ENCODE assay signal across 8 cellular contexts in genomic region chr3:38139191-38139590, GRCh38. TPM values are rescaled to one million over a fixed set of nuclear protein-coding genes. Genes with fewer than 3 reads are reported as not detected.
DNase-seq lines count a peak whose midpoint lies in the region; ATAC-seq and TF ChIP-seq lines count a peak whose summit lies in the region.

No MANE protein-coding gene starts in this region.

- no peak for ATAC-seq in effector memory CD8-positive, alpha-beta T cell (replicated peaks)
- no peak for ATAC-seq in GM19397 (IDR thresholded peaks at IDR 0.05; ENCODE audit: unreplicated experiment)
- no peak for ATAC-seq in HG02610 (IDR thresholded peaks at IDR 0.05; ENCODE audit: unreplicated experiment)

- peak overlapping the region; percentile 90 to 93 for H3K27ac Mint-ChIP-seq in effector memory CD8-positive, alpha-beta T cell
- H3K27ac Mint-ChIP-seq in neural progenitor cell: no peak overlapping the region

- no peaks in the 10 kb centered on the region for H3K9me3 Mint-ChIP-seq in effector memory CD8-positive, alpha-beta T cell
- H3K9me3 Mint-ChIP-seq in neural progenitor cell: no peaks in the 10 kb centered on the region

- H3K36me3 ChIP-seq in neural progenitor cell: no peaks in the 10 kb centered on the region

- H3K4me1 ChIP-seq in neural progenitor cell: peaks cover 14% of the 10 kb centered on the region

- H3K27me3 ChIP-seq in neural progenitor cell: no peaks in the 10 kb centered on the region

- peak overlapping the region; percentile 96 for H3K4me2 ChIP-seq in neural progenitor cell

- peaks cover 44 to 54% of the 10 kb centered on the region in 2 donors for H3K4me1 Mint-ChIP-seq in effector memory CD8-positive, alpha-beta T cell (ENCODE audit: low read depth in 2 of 2)
- peaks cover 24% of the 10 kb centered on the region for H3K4me1 Mint-ChIP-seq in neural progenitor cell

- H3F3A ChIP-seq in neural progenitor cell (ENCODE audit: low read depth): peaks cover 11% of the 10 kb centered on the region

- peak overlapping the region; percentile 54 for H3K9ac ChIP-seq in neural progenitor cell

- peaks cover 39% of the 10 kb centered on the region for H3K36me3 Mint-ChIP-seq in effector memory CD8-positive, alpha-beta T cell (ENCODE audit: insufficient read depth)
- peaks cover 1% of the 10 kb centered on the region for H3K36me3 Mint-ChIP-seq in neural progenitor cell

- H2AFZ ChIP-seq in neural progenitor cell (replicated peaks): peak overlapping the region; percentile 99

- peak overlapping the region; percentile 92 to 97 for H3K4me3 Mint-ChIP-seq in effector memory CD8-positive, alpha-beta T cell
- H3K4me3 Mint-ChIP-seq in neural progenitor cell: peak overlapping the region; percentile 93

- no peak for TF ChIP-seq CTCF in C4-2B (conservative IDR thresholded peaks at IDR 0.05)
- no peak for TF ChIP-seq CTCF in neural progenitor cell (IDR thresholded peaks at IDR 0.05)
- TF ChIP-seq CTCF in GM13977 (IDR thresholded peaks at IDR 0.05; ENCODE audit: extremely low read depth, insufficient read depth, missing control alignments): no peak

- in situ Hi-C loops in GM13977 (cut with MboI; ENCODE audit: low pct_unique_long_range_greater_than_20kb, low sequenced_read_pairs, unreplicated experiment): no loop called here

- peak; percentile 21 for DNase-seq in NCI-H526 treated with DMSO at 0.1 percent for 48 hours (lab: John Stamatoyannopoulos, UW)
- DNase-seq in effector memory CD8-positive, alpha-beta T cell: no peak
- no peak for DNase-seq in neural progenitor cell (ENCODE audit: low spot score)
- DNase-seq in cortex of kidney (lab: John Stamatoyannopoulos, UW): no peak
- no peak for DNase-seq in GM13977 (ENCODE audit: low spot score)

- H4K20me1 ChIP-seq in neural progenitor cell (ENCODE audit: low read depth): peaks cover 17% of the 10 kb centered on the region

- peaks cover 23% of the 10 kb centered on the region for H3K79me2 ChIP-seq in neural progenitor cell (ENCODE audit: low read depth)

- H3K9me3 ChIP-seq in neural progenitor cell (ENCODE audit: low read depth): no peaks in the 10 kb centered on the region

- H3K27me3 Mint-ChIP-seq in effector memory CD8-positive, alpha-beta T cell: no peaks in the 10 kb centered on the region
- peaks cover 26% of the 10 kb centered on the region for H3K27me3 Mint-ChIP-seq in neural progenitor cell (ENCODE audit: insufficient read depth, low read depth)

- peak overlapping the region; percentile 72 for H3K4me3 ChIP-seq in neural progenitor cell

- peak overlapping the region; percentile 96 for H3K27ac ChIP-seq in C4-2B
- no peak overlapping the region for H3K27ac ChIP-seq in neural progenitor cell

RNA-seq across cellular contexts. Expression of gene MYD88, which starts 0.7 kb away (rescaled TPM):
- total RNA-seq in neural progenitor cell (ENCODE audit: low replicate concordance): 3.1 and 5.5 TPM in 2 replicates

RNA-seq across cellular contexts. Expression of gene ACAA1, which starts 2.3 kb away (rescaled TPM):
- 3.3 and 13.3 TPM in 2 replicates for total RNA-seq in neural progenitor cell (ENCODE audit: low replicate concordance)

RNA-seq across cellular contexts. Expression of gene OXSR1, which starts 26.1 kb away (rescaled TPM):
- 60.2 and 65.8 TPM in 2 replicates for total RNA-seq in neural progenitor cell (ENCODE audit: low replicate concordance)
